15 cellular contexts compared by ENCODE assay signal in the genomic region with DNA sequence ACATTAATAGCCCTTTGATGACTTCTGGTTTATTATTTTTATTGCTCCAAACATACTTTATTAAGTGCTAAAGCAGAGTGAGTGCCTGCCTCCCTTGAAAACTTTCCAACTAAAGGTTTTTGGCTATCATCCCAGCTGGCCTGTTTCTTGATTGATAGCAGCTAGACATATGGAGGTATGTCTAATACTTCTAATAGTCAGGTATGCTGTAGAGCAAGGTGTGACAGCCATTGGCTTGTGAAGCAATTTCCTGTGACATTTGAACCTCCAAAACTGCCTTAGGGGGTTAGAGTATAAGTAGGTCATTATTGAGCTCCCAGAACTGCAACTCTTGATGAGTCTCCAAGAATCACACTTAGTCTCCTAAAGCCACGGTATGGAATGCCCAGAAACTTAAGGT.
"Had no signal": no experiment of that assay in that cellular context is flagged by ENCODE, and none has a peak within 500 bp of the region (broad histone marks: within the 10 kb centered on the region; RNA-seq: fewer than 3 reads in every experiment).

No MANE protein-coding gene starts in this region.

- ATAC-seq: gastrocnemius medialis; left ventricle myocardium superior; right cardiac atrium; stimulated activated naive CD8-positive, alpha-beta T cell treated with anti-CD3 and anti-CD28 coated beads, Interleukin-15, amount 100 ng/mL, for 72 hours had no signal

- H2AFZ ChIP-seq: neural progenitor cell had no signal

- DNase-seq: activated CD4-positive, alpha-beta T cell treated with anti-CD3 and anti-CD28 coated beads for 1 hour; activated gamma-delta T cell treated with Interleukin-2 at 50 U/mL for 16 hours; dermis blood vessel endothelial cell; gastrocnemius medialis; head of caudate nucleus; kidney glomerular epithelial cell; left ventricle myocardium superior; right cardiac atrium; stimulated activated CD4-positive, alpha-beta T cell treated with anti-CD3 and anti-CD28 coated beads, Interleukin-15, amount 100 ng/mL, for 24 hours; stimulated activated CD4-positive, alpha-beta T cell treated with anti-CD3 and anti-CD28 coated beads, Interleukin-2, amount 100 ng/mL, for 48 hours; stimulated activated naive CD8-positive, alpha-beta T cell treated with anti-CD3 and anti-CD28 coated beads, Interleukin-15, amount 100 ng/mL, for 72 hours; WERI-Rb-1 had no signal

- H3K4me1 ChIP-seq: neural progenitor cell, prostate gland had no signal

- H3K4me2 ChIP-seq: neural progenitor cell had no signal

- H3K4me3 ChIP-seq: gastrocnemius medialis, neural progenitor cell, prostate gland, skin epidermis had no signal

- H3K36me3 ChIP-seq: neural progenitor cell, prostate gland had no signal

- H3K27ac ChIP-seq: gastrocnemius medialis, neural progenitor cell, prostate gland, skin epidermis, WERI-Rb-1 had no signal

- H3K9ac ChIP-seq: neural progenitor cell had no signal

- H3K9me3 ChIP-seq: gastrocnemius medialis, prostate gland had no signal

- H3K27me3 ChIP-seq: gastrocnemius medialis, neural progenitor cell had no signal
